Comparison of ENCODE assay signal across 1 cellular context in genomic region chr6:15246217-15247211, GRCh38.
TF ChIP-seq lines count a peak whose summit lies in the region.

No MANE protein-coding gene starts in this region.

TF ChIP-seq in K562, 482 proteins besides CTCF, POLR2A, EP300 and RAD21 (continued from another document and continues in another):
- TF ChIP-seq ZNF609 (CRISPR knock-in tag; IDR thresholded peaks at IDR 0.05; ENCODE audit: borderline replicate concordance) (no peak), GABPB2 (CRISPR knock-in tag; conservative IDR thresholded peaks at IDR 0.05) (no peak), NFRKB (IDR thresholded peaks at IDR 0.05; ENCODE audit: low read depth) (0 out of 2 replicates have a peak, but pooled peaks have one; percentile 41), RNF2 (IDR thresholded peaks at IDR 0.05) (no peak), ZBTB33 (CRISPR knock-in tag; IDR thresholded peaks at IDR 0.05) (no peak), SETDB1 (IDR thresholded peaks at IDR 0.05; ENCODE audit: low read length) (no peak), ZNF41 (CRISPR knock-in tag; conservative IDR thresholded peaks at IDR 0.05) (no peak), ZNF347 (CRISPR knock-in tag; IDR thresholded peaks at IDR 0.05; ENCODE audit: low read depth) (no peak), FOXK1 (CRISPR knock-in tag; IDR thresholded peaks at IDR 0.05; ENCODE audit: borderline replicate concordance) (no peak), POLR3G (IDR thresholded peaks at IDR 0.05; ENCODE audit: extremely low read depth, insufficient read length, insufficient replicate concordance) (no peak), SRSF9 (IDR thresholded peaks at IDR 0.05; ENCODE audit: borderline replicate concordance, low read depth, low read length) (no peak), ZNF24 (IDR thresholded peaks at IDR 0.05) (no peak), SPI1 (IDR thresholded peaks at IDR 0.05; ENCODE audit: borderline replicate concordance, low read depth, low read length) (no peak), MBD2 (IDR thresholded peaks at IDR 0.05; ENCODE audit: borderline replicate concordance, low read depth) (no peak), IRF9 (tag; IDR thresholded peaks at IDR 0.05) (no peak), HNRNPK (IDR thresholded peaks at IDR 0.05; ENCODE audit: low read depth, low read length, poor library complexity, severe bottlenecking) (no peak), HDAC2 (IDR thresholded peaks at IDR 0.05) (no peak; the same call in 1 of the 2 replicates), ZNF668 (CRISPR knock-in tag; IDR thresholded peaks at IDR 0.05) (no peak), TGIF2 (CRISPR knock-in tag; IDR thresholded peaks at IDR 0.05) (no peak), CHAMP1 (IDR thresholded peaks at IDR 0.05) (no peak), ASH1L (IDR thresholded peaks at IDR 0.05; ENCODE audit: borderline replicate concordance, low read depth, partially characterized antibody) (no peak), CSDE1 (IDR thresholded peaks at IDR 0.05) (no peak), GATA2 (CRISPR knock-in tag; IDR thresholded peaks at IDR 0.05) (0 out of 2 replicates have a peak, but pooled peaks have one; percentile 12), ZNF75A (CRISPR knock-in tag; IDR thresholded peaks at IDR 0.05) (no peak), SMARCA5 (IDR thresholded peaks at IDR 0.05) (0 out of 2 replicates have a peak, but pooled peaks have one; percentile 14), HNRNPLL (IDR thresholded peaks at IDR 0.05; ENCODE audit: low read depth, low read length, poor library complexity, severe bottlenecking) (no peak), E2F3 (CRISPR knock-in tag; IDR thresholded peaks at IDR 0.05) (no peak), SP1 (CRISPR knock-in tag; IDR thresholded peaks at IDR 0.05) (no peak), NFXL1 (CRISPR knock-in tag; IDR thresholded peaks at IDR 0.05) (no peak), PYGO2 (tag; IDR thresholded peaks at IDR 0.05) (no peak), ZNF696 (CRISPR knock-in tag; conservative IDR thresholded peaks at IDR 0.05) (no peak), EP400 (IDR thresholded peaks at IDR 0.05) (no peak), FOXM1 (IDR thresholded peaks at IDR 0.05; ENCODE audit: low read depth) (no peak), FOXM1 (CRISPR knock-in tag; IDR thresholded peaks at IDR 0.05; ENCODE audit: low read depth) (no peak), KDM1A (IDR thresholded peaks at IDR 0.05) (no peak), DPF2 (IDR thresholded peaks at IDR 0.05) (0 out of 2 replicates have a peak, but pooled peaks have one; percentile 15), THRAP3 (IDR thresholded peaks at IDR 0.05; ENCODE audit: borderline replicate concordance) (no peak), TCF7 (IDR thresholded peaks at IDR 0.05; ENCODE audit: borderline replicate concordance) (no peak), TCF7L2 (IDR thresholded peaks at IDR 0.05; ENCODE audit: low read depth, low read length) (no peak), TOE1 (IDR thresholded peaks at IDR 0.05; ENCODE audit: borderline replicate concordance) (no peak), TOE1 (CRISPR knock-in tag; IDR thresholded peaks at IDR 0.05; ENCODE audit: borderline replicate concordance, low read depth) (no peak), ZNF695 (CRISPR knock-in tag; IDR thresholded peaks at IDR 0.05) (no peak), ZFPM2 (CRISPR knock-in tag; IDR thresholded peaks at IDR 0.05) (no peak), HDAC8 (tag; IDR thresholded peaks at IDR 0.05) (no peak), MAZ (CRISPR knock-in tag; conservative IDR thresholded peaks at IDR 0.05 in 1 of 2, IDR thresholded peaks at IDR 0.05 in 1 of 2) (no peak), HIVEP1 (CRISPR knock-in tag; IDR thresholded peaks at IDR 0.05) (no peak), NFE2L1 (tag; IDR thresholded peaks at IDR 0.05; ENCODE audit: borderline replicate concordance, low read depth) (no peak), PRMT5 (CRISPR knock-in tag; IDR thresholded peaks at IDR 0.05) (no peak), BDP1 (IDR thresholded peaks at IDR 0.05; ENCODE audit: insufficient read depth, insufficient read length) (no peak), HLTF (IDR thresholded peaks at IDR 0.05) (0 out of 2 replicates have a peak, but pooled peaks have one; percentile 45), RBBP5 (IDR thresholded peaks at IDR 0.05; ENCODE audit: borderline replicate concordance, insufficient read depth, low read length, poor library complexity, severe bottlenecking) (peak; percentile 14), TAF9B (IDR thresholded peaks at IDR 0.05; ENCODE audit: partially characterized antibody) (no peak)
- TF ChIP-seq, protein P1, sequence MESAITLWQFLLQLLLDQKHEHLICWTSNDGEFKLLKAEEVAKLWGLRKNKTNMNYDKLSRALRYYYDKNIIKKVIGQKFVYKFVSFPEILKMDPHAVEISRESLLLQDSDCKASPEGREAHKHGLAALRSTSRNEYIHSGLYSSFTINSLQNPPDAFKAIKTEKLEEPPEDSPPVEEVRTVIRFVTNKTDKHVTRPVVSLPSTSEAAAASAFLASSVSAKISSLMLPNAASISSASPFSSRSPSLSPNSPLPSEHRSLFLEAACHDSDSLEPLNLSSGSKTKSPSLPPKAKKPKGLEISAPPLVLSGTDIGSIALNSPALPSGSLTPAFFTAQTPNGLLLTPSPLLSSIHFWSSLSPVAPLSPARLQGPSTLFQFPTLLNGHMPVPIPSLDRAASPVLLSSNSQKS (CRISPR knock-in tag; IDR thresholded peaks at IDR 0.05): no peak
- TF ChIP-seq, protein P2, sequence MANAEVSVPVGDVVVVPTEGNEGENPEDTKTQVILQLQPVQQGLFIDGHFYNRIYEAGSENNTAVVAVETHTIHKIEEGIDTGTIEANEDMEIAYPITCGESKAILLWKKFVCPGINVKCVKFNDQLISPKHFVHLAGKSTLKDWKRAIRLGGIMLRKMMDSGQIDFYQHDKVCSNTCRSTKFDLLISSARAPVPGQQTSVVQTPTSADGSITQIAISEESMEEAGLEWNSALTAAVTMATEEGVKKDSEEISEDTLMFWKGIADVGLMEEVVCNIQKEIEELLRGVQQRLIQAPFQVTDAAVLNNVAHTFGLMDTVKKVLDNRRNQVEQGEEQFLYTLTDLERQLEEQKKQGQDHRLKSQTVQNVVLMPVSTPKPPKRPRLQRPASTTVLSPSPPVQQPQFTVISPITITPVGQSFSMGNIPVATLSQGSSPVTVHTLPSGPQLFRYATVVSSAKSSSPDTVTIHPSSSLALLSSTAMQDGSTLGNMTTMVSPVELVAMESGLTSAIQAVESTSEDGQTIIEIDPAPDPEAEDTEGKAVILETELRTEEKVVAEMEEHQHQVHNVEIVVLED (CRISPR knock-in tag; IDR thresholded peaks at IDR 0.05): no peak
- TF ChIP-seq, protein P3, sequence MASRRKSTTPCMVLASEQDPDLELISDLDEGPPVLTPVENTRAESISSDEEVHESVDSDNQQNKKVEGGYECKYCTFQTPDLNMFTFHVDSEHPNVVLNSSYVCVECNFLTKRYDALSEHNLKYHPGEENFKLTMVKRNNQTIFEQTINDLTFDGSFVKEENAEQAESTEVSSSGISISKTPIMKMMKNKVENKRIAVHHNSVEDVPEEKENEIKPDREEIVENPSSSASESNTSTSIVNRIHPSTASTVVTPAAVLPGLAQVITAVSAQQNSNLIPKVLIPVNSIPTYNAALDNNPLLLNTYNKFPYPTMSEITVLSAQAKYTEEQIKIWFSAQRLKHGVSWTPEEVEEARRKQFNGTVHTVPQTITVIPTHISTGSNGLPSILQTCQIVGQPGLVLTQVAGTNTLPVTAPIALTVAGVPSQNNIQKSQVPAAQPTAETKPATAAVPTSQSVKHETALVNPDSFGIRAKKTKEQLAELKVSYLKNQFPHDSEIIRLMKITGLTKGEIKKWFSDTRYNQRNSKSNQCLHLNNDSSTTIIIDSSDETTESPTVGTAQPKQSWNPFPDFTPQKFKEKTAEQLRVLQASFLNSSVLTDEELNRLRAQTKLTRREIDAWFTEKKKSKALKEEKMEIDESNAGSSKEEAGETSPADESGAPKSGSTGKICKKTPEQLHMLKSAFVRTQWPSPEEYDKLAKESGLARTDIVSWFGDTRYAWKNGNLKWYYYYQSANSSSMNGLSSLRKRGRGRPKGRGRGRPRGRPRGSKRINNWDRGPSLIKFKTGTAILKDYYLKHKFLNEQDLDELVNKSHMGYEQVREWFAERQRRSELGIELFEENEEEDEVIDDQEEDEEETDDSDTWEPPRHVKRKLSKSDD (conservative IDR thresholded peaks at IDR 0.05; ENCODE audit: low read length): no peak
- TF ChIP-seq, protein P4, sequence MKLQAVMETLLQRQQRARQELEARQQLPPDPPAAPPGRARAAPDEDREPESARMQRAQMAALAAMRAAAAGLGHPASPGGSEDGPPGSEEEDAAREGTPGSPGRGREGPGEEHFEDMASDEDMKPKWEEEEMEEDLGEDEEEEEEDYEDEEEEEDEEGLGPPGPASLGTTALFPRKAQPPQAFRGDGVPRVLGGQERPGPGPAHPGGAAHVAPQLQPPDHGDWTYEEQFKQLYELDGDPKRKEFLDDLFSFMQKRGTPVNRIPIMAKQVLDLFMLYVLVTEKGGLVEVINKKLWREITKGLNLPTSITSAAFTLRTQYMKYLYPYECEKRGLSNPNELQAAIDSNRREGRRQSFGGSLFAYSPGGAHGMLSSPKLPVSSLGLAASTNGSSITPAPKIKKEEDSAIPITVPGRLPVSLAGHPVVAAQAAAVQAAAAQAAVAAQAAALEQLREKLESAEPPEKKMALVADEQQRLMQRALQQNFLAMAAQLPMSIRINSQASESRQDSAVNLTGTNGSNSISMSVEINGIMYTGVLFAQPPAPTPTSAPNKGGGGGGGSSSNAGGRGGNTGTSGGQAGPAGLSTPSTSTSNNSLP (IDR thresholded peaks at IDR 0.05; ENCODE audit: borderline replicate concordance, low read depth, low read length): 0 out of 2 replicates have a peak, but pooled peaks have one; percentile 14
